ENCODE assay signal across 23 cellular contexts in the genomic region with DNA sequence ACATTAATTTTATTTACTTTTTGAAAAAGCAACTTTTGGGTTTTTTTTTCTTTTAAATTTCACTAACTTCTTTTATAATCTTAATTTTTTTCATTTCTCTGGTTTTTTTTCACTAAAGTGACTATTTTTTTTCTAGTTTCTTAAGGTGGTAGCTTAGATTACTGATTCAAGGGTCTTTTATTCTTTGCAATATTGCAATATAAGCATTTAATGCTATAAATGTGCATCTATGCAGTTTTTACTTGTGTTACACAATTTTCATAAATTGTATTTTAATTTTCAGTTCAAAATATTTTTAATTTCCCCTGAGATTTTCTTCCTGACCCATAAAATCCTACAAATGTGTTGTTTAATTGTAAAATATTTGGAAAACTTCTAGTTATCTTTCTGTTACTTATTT.
"Had no signal": no experiment of that assay in that cellular context is flagged by ENCODE, and none has a peak within 500 bp of the region (broad histone marks: within the 10 kb centered on the region; RNA-seq: fewer than 3 reads in every experiment).

No MANE protein-coding gene starts in this region.

- DNase-seq: dermis blood vessel endothelial cell; dorsolateral prefrontal cortex; effector CD4-positive, alpha-beta T cell; effector memory CD4-positive, alpha-beta T cell; foreskin keratinocyte; gastrocnemius medialis; glutamatergic neuron; head of caudate nucleus; heart right ventricle; hippocampal formation; left cardiac atrium; left lung; left ventricle myocardium superior; lower lobe of right lung; mesenchymal stem cell; mucosa of descending colon; naive B cell had no signal

- H3K36me3 ChIP-seq: esophagus muscularis mucosa, gastrocnemius medialis, heart right ventricle, left lung, lower lobe of right lung had no signal

- FAIRE-seq: colon, endothelial cell of umbilical vein, islet of Langerhans, keratinocyte had no signal

- H3K9me3 ChIP-seq: gastrocnemius medialis had no signal

- H3K27me3 ChIP-seq: dorsolateral prefrontal cortex, esophagus muscularis mucosa, foreskin keratinocyte, gastrocnemius medialis, left lung had no signal

- H3K27ac ChIP-seq: coronary artery, dorsolateral prefrontal cortex, esophagus muscularis mucosa, foreskin keratinocyte, gastrocnemius medialis, heart right ventricle, left lung, lower lobe of right lung had no signal

- H3K4me1 ChIP-seq: esophagus muscularis mucosa, foreskin keratinocyte, gastrocnemius medialis, heart right ventricle, left lung, lower lobe of right lung had no signal

- ATAC-seq: foreskin keratinocyte, gastrocnemius medialis, heart right ventricle, left cardiac atrium, left lung, left ventricle myocardium superior, lower lobe of right lung, mucosa of descending colon had no signal

- H3K4me3 ChIP-seq: coronary artery, dorsolateral prefrontal cortex, esophagus muscularis mucosa, gastrocnemius medialis, heart right ventricle, left lung, lower lobe of right lung, mucosa of descending colon had no signal
